24 cellular contexts compared by ENCODE assay signal in the genomic region with DNA sequence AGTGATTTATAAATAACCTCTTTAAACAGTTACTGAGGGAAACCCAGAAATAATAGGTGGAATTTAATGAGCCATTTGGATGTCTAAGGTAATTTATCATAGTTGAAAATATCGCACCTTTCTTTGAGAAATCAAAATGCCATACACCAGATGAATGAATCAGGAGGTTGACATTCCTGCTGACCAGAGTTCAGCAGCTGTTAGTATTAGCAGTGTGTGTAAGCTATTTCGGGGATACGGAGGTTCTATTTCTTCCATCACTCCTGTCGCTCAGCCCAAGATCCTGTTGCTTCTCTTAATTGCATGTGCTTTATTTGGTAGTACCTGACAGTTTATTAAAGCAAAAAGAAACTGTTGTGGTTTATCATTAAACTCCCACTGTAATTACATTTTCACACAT.
"Had no signal": no experiment of that assay in that cellular context is flagged by ENCODE, and none has a peak within 500 bp of the region (broad histone marks: within the 10 kb centered on the region; RNA-seq: fewer than 3 reads in every experiment).

No MANE protein-coding gene starts in this region.

- H3K4me1 ChIP-seq: adrenal gland, transverse colon had no signal

- H3K9me3 Mint-ChIP-seq: stimulated activated naive B cell treated with anti-CD40 and anti-IgM and Interleukin-4, amounts not matched to agents 10 μg/mL and 1 μg/mL and 100 μg/mL, for 72 hours; WTC11 had no signal

- H3K27me3 ChIP-seq: adrenal gland, heart right ventricle, transverse colon, uterus had no signal

- H3K4me1 Mint-ChIP-seq: activated T-helper 17 cell treated with anti-CD3 and anti-CD28 coated beads, Interleukin-2, amount 50 U/mL, for 72 hours; stimulated activated naive B cell treated with anti-CD40 and anti-IgM and Interleukin-4, amounts not matched to agents 10 μg/mL and 1 μg/mL and 100 μg/mL, for 72 hours had no signal

- H3K27me3 Mint-ChIP-seq: activated naive CD8-positive, alpha-beta T cell; activated T-cell treated with anti-CD3 and anti-CD28 coated beads, Interleukin-2, amount 50 U/mL, for 24 hours; activated T-helper 17 cell treated with anti-CD3 and anti-CD28 coated beads, Interleukin-2, amount 50 U/mL, for 72 hours; stimulated activated naive B cell treated with anti-CD40 and anti-IgM and Interleukin-4, amounts not matched to agents 10 μg/mL and 1 μg/mL and 100 μg/mL, for 72 hours had no signal

- FAIRE-seq: kidney had no signal

- ATAC-seq: activated T-helper 17 cell treated with anti-CD3 and anti-CD28 coated beads, Interleukin-2, amount 50 U/mL, for 72 hours; sciatic nerve; stimulated activated naive B cell treated with anti-CD40 and anti-IgM and Interleukin-4, amounts not matched to agents 10 μg/mL and 1 μg/mL and 100 μg/mL, for 72 hours; WTC11 had no signal

- DNase-seq: activated CD8-positive, alpha-beta memory T cell treated with anti-CD3 and anti-CD28 coated beads for 24 hours; activated CD8-positive, alpha-beta memory T cell treated with anti-CD3 and anti-CD28 coated beads, Interleukin-2, amount 50 U/mL, for 4 hours; activated naive CD4-positive, alpha-beta T cell; activated T-cell treated with anti-CD3 and anti-CD28 coated beads, Interleukin-2, amount 50 U/mL, for 24 hours; adrenal gland; cerebellar nuclear complex; heart right ventricle; kidney; left ventricle myocardium inferior; mammary epithelial cell; midbrain; posterior cingulate gyrus; stimulated activated CD4-positive, alpha-beta T cell treated with anti-CD3 and anti-CD28 coated beads, Interleukin-15, amount 100 ng/mL, for 24 hours; stimulated activated CD8-positive, alpha-beta memory T cell treated with anti-CD3 and anti-CD28 coated beads, Interleukin-4, amount 100 ng/mL, for 48 hours; stimulated activated naive B cell treated with anti-CD40 and anti-IgM and Interleukin-4, amounts not matched to agents 10 μg/mL and 1 μg/mL and 100 μg/mL, for 72 hours; T-helper 9 cell; transverse colon; uterus had no signal

- H3K9me3 ChIP-seq: adrenal gland, heart right ventricle, left ventricle myocardium inferior, transverse colon, uterus had no signal

- H3K36me3 Mint-ChIP-seq: activated naive CD8-positive, alpha-beta T cell; stimulated activated naive B cell treated with anti-CD40 and anti-IgM and Interleukin-4, amounts not matched to agents 10 μg/mL and 1 μg/mL and 100 μg/mL, for 72 hours; WTC11 had no signal

- H3K36me3 ChIP-seq: adrenal gland, heart right ventricle, left ventricle myocardium inferior, transverse colon, uterus had no signal

- H3K27ac ChIP-seq: adrenal gland, epithelial cell of prostate, heart right ventricle, left ventricle myocardium inferior, transverse colon, uterus had no signal

- H3K4me3 Mint-ChIP-seq: activated naive CD8-positive, alpha-beta T cell; activated T-cell treated with anti-CD3 and anti-CD28 coated beads, Interleukin-2, amount 50 U/mL, for 24 hours; activated T-helper 17 cell treated with anti-CD3 and anti-CD28 coated beads, Interleukin-2, amount 50 U/mL, for 72 hours; stimulated activated naive B cell treated with anti-CD40 and anti-IgM and Interleukin-4, amounts not matched to agents 10 μg/mL and 1 μg/mL and 100 μg/mL, for 72 hours; WTC11 had no signal

- H3K4me3 ChIP-seq: adrenal gland, heart right ventricle, left ventricle myocardium inferior, smooth muscle cell, transverse colon, uterus had no signal

- H3K27ac Mint-ChIP-seq: activated naive CD8-positive, alpha-beta T cell; activated T-cell treated with anti-CD3 and anti-CD28 coated beads, Interleukin-2, amount 50 U/mL, for 24 hours; activated T-helper 17 cell treated with anti-CD3 and anti-CD28 coated beads, Interleukin-2, amount 50 U/mL, for 72 hours; stimulated activated naive B cell treated with anti-CD40 and anti-IgM and Interleukin-4, amounts not matched to agents 10 μg/mL and 1 μg/mL and 100 μg/mL, for 72 hours; WTC11 had no signal
